1 cellular context compared by ENCODE assay signal in the genomic region with DNA sequence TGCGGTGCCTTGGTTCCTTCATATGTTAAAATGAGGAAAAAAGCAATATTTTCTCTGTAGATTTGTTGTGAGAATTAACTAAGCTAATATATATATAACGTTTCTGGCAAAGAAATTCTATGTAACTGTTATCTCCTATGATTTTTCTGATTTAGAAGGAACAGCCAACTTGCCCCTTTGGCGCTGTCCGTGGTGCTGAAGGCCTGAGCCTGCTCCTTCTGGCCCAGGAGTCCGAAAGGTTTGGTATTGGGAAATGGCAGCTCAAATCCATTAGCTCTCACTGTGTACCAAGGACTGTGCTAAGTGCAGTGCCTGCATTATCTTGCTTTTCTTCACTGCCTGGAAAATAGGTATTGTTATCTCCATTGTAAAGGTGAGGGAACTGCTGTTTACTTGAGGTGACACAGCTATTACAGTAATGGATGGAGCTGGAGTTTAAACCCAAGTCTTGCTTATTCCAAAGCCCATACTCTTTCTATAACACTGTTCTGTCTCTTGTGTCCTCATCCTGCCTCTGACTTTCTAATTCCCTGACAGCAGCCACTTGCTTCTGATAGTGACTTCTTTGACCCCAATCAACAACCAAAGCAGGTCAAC.
TF ChIP-seq lines count a peak whose summit lies in the region.

No MANE protein-coding gene starts in this region.

TF ChIP-seq in WTC11, 78 proteins besides CTCF, POLR2A, EP300 and RAD21 (continued from another document and continues in another):
- TF ChIP-seq, protein P1, sequence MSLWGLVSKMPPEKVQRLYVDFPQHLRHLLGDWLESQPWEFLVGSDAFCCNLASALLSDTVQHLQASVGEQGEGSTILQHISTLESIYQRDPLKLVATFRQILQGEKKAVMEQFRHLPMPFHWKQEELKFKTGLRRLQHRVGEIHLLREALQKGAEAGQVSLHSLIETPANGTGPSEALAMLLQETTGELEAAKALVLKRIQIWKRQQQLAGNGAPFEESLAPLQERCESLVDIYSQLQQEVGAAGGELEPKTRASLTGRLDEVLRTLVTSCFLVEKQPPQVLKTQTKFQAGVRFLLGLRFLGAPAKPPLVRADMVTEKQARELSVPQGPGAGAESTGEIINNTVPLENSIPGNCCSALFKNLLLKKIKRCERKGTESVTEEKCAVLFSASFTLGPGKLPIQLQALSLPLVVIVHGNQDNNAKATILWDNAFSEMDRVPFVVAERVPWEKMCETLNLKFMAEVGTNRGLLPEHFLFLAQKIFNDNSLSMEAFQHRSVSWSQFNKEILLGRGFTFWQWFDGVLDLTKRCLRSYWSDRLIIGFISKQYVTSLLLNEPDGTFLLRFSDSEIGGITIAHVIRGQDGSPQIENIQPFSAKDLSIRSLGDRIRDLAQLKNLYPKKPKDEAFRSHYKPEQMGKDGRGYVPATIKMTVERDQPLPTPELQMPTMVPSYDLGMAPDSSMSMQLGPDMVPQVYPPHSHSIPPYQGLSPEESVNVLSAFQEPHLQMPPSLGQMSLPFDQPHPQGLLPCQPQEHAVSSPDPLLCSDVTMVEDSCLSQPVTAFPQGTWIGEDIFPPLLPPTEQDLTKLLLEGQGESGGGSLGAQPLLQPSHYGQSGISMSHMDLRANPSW (CRISPR knock-in tag; conservative IDR thresholded peaks at IDR 0.05; ENCODE audit: low read depth), result no peak
- no peak for TF ChIP-seq GRHL2 (CRISPR knock-in tag; IDR thresholded peaks at IDR 0.05; ENCODE audit: insufficient replicate concordance, severe bottlenecking)
- TF ChIP-seq OVOL2 (CRISPR knock-in tag; IDR thresholded peaks at IDR 0.05; ENCODE audit: borderline replicate concordance), result no peak
- TF ChIP-seq NFE2L1 (CRISPR knock-in tag; IDR thresholded peaks at IDR 0.05), result no peak
- TF ChIP-seq ZNF121 (CRISPR knock-in tag; IDR thresholded peaks at IDR 0.05), result no peak
- TF ChIP-seq, protein P2, sequence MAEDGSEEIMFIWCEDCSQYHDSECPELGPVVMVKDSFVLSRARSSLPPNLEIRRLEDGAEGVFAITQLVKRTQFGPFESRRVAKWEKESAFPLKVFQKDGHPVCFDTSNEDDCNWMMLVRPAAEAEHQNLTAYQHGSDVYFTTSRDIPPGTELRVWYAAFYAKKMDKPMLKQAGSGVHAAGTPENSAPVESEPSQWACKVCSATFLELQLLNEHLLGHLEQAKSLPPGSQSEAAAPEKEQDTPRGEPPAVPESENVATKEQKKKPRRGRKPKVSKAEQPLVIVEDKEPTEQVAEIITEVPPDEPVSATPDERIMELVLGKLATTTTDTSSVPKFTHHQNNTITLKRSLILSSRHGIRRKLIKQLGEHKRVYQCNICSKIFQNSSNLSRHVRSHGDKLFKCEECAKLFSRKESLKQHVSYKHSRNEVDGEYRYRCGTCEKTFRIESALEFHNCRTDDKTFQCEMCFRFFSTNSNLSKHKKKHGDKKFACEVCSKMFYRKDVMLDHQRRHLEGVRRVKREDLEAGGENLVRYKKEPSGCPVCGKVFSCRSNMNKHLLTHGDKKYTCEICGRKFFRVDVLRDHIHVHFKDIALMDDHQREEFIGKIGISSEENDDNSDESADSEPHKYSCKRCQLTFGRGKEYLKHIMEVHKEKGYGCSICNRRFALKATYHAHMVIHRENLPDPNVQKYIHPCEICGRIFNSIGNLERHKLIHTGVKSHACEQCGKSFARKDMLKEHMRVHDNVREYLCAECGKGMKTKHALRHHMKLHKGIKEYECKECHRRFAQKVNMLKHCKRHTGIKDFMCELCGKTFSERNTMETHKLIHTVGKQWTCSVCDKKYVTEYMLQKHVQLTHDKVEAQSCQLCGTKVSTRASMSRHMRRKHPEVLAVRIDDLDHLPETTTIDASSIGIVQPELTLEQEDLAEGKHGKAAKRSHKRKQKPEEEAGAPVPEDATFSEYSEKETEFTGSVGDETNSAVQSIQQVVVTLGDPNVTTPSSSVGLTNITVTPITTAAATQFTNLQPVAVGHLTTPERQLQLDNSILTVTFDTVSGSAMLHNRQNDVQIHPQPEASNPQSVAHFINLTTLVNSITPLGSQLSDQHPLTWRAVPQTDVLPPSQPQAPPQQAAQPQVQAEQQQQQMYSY (CRISPR knock-in tag; IDR thresholded peaks at IDR 0.05), result no peak
- TF ChIP-seq, protein P3, sequence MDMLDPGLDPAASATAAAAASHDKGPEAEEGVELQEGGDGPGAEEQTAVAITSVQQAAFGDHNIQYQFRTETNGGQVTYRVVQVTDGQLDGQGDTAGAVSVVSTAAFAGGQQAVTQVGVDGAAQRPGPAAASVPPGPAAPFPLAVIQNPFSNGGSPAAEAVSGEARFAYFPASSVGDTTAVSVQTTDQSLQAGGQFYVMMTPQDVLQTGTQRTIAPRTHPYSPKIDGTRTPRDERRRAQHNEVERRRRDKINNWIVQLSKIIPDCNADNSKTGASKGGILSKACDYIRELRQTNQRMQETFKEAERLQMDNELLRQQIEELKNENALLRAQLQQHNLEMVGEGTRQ (CRISPR knock-in tag; IDR thresholded peaks at IDR 0.05), result no peak
- TF ChIP-seq, protein P4, sequence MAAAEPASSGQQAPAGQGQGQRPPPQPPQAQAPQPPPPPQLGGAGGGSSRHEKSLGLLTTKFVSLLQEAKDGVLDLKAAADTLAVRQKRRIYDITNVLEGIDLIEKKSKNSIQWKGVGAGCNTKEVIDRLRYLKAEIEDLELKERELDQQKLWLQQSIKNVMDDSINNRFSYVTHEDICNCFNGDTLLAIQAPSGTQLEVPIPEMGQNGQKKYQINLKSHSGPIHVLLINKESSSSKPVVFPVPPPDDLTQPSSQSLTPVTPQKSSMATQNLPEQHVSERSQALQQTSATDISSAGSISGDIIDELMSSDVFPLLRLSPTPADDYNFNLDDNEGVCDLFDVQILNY (CRISPR knock-in tag; IDR thresholded peaks at IDR 0.05), result no peak
- TF ChIP-seq, protein P5, sequence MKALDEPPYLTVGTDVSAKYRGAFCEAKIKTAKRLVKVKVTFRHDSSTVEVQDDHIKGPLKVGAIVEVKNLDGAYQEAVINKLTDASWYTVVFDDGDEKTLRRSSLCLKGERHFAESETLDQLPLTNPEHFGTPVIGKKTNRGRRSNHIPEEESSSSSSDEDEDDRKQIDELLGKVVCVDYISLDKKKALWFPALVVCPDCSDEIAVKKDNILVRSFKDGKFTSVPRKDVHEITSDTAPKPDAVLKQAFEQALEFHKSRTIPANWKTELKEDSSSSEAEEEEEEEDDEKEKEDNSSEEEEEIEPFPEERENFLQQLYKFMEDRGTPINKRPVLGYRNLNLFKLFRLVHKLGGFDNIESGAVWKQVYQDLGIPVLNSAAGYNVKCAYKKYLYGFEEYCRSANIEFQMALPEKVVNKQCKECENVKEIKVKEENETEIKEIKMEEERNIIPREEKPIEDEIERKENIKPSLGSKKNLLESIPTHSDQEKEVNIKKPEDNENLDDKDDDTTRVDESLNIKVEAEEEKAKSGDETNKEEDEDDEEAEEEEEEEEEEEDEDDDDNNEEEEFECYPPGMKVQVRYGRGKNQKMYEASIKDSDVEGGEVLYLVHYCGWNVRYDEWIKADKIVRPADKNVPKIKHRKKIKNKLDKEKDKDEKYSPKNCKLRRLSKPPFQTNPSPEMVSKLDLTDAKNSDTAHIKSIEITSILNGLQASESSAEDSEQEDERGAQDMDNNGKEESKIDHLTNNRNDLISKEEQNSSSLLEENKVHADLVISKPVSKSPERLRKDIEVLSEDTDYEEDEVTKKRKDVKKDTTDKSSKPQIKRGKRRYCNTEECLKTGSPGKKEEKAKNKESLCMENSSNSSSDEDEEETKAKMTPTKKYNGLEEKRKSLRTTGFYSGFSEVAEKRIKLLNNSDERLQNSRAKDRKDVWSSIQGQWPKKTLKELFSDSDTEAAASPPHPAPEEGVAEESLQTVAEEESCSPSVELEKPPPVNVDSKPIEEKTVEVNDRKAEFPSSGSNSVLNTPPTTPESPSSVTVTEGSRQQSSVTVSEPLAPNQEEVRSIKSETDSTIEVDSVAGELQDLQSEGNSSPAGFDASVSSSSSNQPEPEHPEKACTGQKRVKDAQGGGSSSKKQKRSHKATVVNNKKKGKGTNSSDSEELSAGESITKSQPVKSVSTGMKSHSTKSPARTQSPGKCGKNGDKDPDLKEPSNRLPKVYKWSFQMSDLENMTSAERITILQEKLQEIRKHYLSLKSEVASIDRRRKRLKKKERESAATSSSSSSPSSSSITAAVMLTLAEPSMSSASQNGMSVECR (CRISPR knock-in tag; IDR thresholded peaks at IDR 0.05; ENCODE audit: borderline replicate concordance), result peak; percentile 88
- TF ChIP-seq ZNF396 (CRISPR knock-in tag; IDR thresholded peaks at IDR 0.05; ENCODE audit: borderline replicate concordance), result no peak
- peak; percentile 86; the same call in 1 of the 2 replicates for TF ChIP-seq SMAD3 (CRISPR knock-in tag; IDR thresholded peaks at IDR 0.05; ENCODE audit: borderline replicate concordance)
- TF ChIP-seq JAZF1 (CRISPR knock-in tag; IDR thresholded peaks at IDR 0.05), result no peak
- no peak for TF ChIP-seq CREM (CRISPR knock-in tag; IDR thresholded peaks at IDR 0.05)
- TF ChIP-seq, protein P6, sequence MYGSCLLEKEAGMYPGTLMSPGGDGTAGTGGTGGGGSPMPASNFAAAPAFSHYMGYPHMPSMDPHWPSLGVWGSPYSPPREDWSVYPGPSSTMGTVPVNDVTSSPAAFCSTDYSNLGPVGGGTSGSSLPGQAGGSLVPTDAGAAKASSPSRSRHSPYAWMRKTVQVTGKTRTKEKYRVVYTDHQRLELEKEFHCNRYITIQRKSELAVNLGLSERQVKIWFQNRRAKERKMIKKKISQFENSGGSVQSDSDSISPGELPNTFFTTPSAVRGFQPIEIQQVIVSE (CRISPR knock-in tag; IDR thresholded peaks at IDR 0.05; ENCODE audit: borderline replicate concordance), result no peak
- TF ChIP-seq HMGA2 (CRISPR knock-in tag; IDR thresholded peaks at IDR 0.05), result no peak
- TF ChIP-seq, protein P7, sequence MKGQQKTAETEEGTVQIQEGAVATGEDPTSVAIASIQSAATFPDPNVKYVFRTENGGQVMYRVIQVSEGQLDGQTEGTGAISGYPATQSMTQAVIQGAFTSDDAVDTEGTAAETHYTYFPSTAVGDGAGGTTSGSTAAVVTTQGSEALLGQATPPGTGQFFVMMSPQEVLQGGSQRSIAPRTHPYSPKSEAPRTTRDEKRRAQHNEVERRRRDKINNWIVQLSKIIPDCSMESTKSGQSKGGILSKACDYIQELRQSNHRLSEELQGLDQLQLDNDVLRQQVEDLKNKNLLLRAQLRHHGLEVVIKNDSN (CRISPR knock-in tag; IDR thresholded peaks at IDR 0.05), result peak; percentile 62; the same call in 1 of the 2 replicates
- TF ChIP-seq PRRX2 (CRISPR knock-in tag; IDR thresholded peaks at IDR 0.05), result no peak
- 0 out of 2 replicates have a peak, but pooled peaks have one; percentile 24 for TF ChIP-seq ZNF232 (CRISPR knock-in tag; IDR thresholded peaks at IDR 0.05)
- no peak for TF ChIP-seq NR2C2 (CRISPR knock-in tag; IDR thresholded peaks at IDR 0.05)
- TF ChIP-seq, protein P8, sequence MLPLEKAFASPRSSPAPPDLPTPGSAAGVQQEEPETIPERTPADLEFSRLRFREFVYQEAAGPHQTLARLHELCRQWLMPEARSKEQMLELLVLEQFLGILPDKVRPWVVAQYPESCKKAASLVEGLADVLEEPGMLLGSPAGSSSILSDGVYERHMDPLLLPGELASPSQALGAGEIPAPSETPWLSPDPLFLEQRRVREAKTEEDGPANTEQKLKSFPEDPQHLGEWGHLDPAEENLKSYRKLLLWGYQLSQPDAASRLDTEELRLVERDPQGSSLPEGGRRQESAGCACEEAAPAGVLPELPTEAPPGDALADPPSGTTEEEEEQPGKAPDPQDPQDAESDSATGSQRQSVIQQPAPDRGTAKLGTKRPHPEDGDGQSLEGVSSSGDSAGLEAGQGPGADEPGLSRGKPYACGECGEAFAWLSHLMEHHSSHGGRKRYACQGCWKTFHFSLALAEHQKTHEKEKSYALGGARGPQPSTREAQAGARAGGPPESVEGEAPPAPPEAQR (CRISPR knock-in tag; IDR thresholded peaks at IDR 0.05), result no peak
- TF ChIP-seq RELA (CRISPR knock-in tag; IDR thresholded peaks at IDR 0.05; ENCODE audit: borderline replicate concordance), result no peak
- 0 out of 2 replicates have a peak, but pooled peaks have one; percentile 49 for TF ChIP-seq ZNF138 (CRISPR knock-in tag; conservative IDR thresholded peaks at IDR 0.05)
- TF ChIP-seq JUN (CRISPR knock-in tag; IDR thresholded peaks at IDR 0.05), result peak; percentile 84; the same call in 1 of the 2 replicates
- TF ChIP-seq, protein P9, sequence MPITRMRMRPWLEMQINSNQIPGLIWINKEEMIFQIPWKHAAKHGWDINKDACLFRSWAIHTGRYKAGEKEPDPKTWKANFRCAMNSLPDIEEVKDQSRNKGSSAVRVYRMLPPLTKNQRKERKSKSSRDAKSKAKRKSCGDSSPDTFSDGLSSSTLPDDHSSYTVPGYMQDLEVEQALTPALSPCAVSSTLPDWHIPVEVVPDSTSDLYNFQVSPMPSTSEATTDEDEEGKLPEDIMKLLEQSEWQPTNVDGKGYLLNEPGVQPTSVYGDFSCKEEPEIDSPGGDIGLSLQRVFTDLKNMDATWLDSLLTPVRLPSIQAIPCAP (CRISPR knock-in tag; IDR thresholded peaks at IDR 0.05), result no peak
- no peak for TF ChIP-seq ETV6 (CRISPR knock-in tag; IDR thresholded peaks at IDR 0.05)
- TF ChIP-seq, protein P10, sequence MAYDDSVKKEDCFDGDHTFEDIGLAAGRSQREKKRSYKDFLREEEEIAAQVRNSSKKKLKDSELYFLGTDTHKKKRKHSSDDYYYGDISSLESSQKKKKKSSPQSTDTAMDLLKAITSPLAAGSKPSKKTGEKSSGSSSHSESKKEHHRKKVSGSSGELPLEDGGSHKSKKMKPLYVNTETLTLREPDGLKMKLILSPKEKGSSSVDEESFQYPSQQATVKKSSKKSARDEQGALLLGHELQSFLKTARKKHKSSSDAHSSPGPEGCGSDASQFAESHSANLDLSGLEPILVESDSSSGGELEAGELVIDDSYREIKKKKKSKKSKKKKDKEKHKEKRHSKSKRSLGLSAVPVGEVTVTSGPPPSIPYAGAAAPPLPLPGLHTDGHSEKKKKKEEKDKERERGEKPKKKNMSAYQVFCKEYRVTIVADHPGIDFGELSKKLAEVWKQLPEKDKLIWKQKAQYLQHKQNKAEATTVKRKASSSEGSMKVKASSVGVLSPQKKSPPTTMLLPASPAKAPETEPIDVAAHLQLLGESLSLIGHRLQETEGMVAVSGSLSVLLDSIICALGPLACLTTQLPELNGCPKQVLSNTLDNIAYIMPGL (CRISPR knock-in tag; IDR thresholded peaks at IDR 0.05), result no peak
- no peak for TF ChIP-seq KAT7 (CRISPR knock-in tag; IDR thresholded peaks at IDR 0.05; ENCODE audit: borderline replicate concordance)
- no peak for TF ChIP-seq GTF2I (CRISPR knock-in tag; conservative IDR thresholded peaks at IDR 0.05)
- no peak for TF ChIP-seq ZBTB21 (CRISPR knock-in tag; IDR thresholded peaks at IDR 0.05; ENCODE audit: borderline replicate concordance)
- TF ChIP-seq, protein P11, sequence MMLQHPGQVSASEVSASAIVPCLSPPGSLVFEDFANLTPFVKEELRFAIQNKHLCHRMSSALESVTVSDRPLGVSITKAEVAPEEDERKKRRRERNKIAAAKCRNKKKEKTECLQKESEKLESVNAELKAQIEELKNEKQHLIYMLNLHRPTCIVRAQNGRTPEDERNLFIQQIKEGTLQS (CRISPR knock-in tag; conservative IDR thresholded peaks at IDR 0.05), result no peak
- TF ChIP-seq IRF2 (CRISPR knock-in tag; IDR thresholded peaks at IDR 0.05; ENCODE audit: borderline replicate concordance, low read depth), result no peak
- no peak for TF ChIP-seq FOXK1 (CRISPR knock-in tag; IDR thresholded peaks at IDR 0.05)
- TF ChIP-seq, protein P12, sequence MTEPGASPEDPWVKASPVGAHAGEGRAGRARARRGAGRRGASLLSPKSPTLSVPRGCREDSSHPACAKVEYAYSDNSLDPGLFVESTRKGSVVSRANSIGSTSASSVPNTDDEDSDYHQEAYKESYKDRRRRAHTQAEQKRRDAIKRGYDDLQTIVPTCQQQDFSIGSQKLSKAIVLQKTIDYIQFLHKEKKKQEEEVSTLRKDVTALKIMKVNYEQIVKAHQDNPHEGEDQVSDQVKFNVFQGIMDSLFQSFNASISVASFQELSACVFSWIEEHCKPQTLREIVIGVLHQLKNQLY (CRISPR knock-in tag; IDR thresholded peaks at IDR 0.05), result no peak
- peak; percentile 84 for TF ChIP-seq ZNF219 (CRISPR knock-in tag; IDR thresholded peaks at IDR 0.05; ENCODE audit: borderline replicate concordance)
- 0 out of 2 replicates have a peak, but pooled peaks have one; percentile 24 for TF ChIP-seq TEAD4 (CRISPR knock-in tag; IDR thresholded peaks at IDR 0.05)
- no peak for TF ChIP-seq ESRRA (CRISPR knock-in tag; IDR thresholded peaks at IDR 0.05; ENCODE audit: borderline replicate concordance)
